ENCODE assay signal across 13 cellular contexts in genomic region chr11:10377182-10377581, GRCh38.
"Had no signal": no experiment of that assay in that cellular context is flagged by ENCODE, and none has a peak within 500 bp of the region (broad histone marks: within the 10 kb centered on the region; RNA-seq: fewer than 3 reads in every experiment).

No MANE protein-coding gene starts in this region.

- H3K4me2 ChIP-seq: hepatocyte, neural progenitor cell had no signal

- H3K36me3 ChIP-seq: cardiac muscle cell, neural progenitor cell, right atrium auricular region, tibial artery, vagina had no signal

- H3K9ac ChIP-seq: neural progenitor cell had no signal

- DNase-seq: activated CD4-positive, alpha-beta T cell treated with anti-CD3 and anti-CD28 coated beads for 4 hours; activated CD8-positive, alpha-beta memory T cell treated with anti-CD3 and anti-CD28 coated beads, Interleukin-2, amount 50 U/mL, for 48 hours; activated CD8-positive, alpha-beta T cell treated with anti-CD3 and anti-CD28 coated beads for 36 hours; activated naive CD4-positive, alpha-beta T cell treated with Interleukin-2 at 50 U/mL for 16 hours; activated naive CD8-positive, alpha-beta T cell treated with anti-CD3 and anti-CD28 coated beads, Interleukin-2, amount 50 U/mL, for 24 hours; kidney glomerular epithelial cell; small intestine; tibial artery had no signal

- H3K79me2 ChIP-seq: hepatocyte had no signal

- ATAC-seq: activated CD8-positive, alpha-beta T cell treated with anti-CD3 and anti-CD28 coated beads for 36 hours; activated naive CD8-positive, alpha-beta T cell treated with anti-CD3 and anti-CD28 coated beads, Interleukin-2, amount 50 U/mL, for 24 hours had no signal

- H2AFZ ChIP-seq: hepatocyte, neural progenitor cell had no signal

- H3K4me3 ChIP-seq: cardiac muscle cell, hepatocyte, neural progenitor cell, right atrium auricular region, tibial artery, vagina had no signal

- H3K4me1 ChIP-seq: neural progenitor cell had no signal

- H3K27ac ChIP-seq: cardiac muscle cell, hepatocyte, neural progenitor cell, right atrium auricular region, tibial artery, vagina had no signal

- H3K9me3 ChIP-seq: right atrium auricular region, tibial artery, vagina had no signal

- H3K27me3 ChIP-seq: cardiac muscle cell, hepatocyte, neural progenitor cell, right atrium auricular region, tibial artery, vagina had no signal
